In the genomic region with DNA sequence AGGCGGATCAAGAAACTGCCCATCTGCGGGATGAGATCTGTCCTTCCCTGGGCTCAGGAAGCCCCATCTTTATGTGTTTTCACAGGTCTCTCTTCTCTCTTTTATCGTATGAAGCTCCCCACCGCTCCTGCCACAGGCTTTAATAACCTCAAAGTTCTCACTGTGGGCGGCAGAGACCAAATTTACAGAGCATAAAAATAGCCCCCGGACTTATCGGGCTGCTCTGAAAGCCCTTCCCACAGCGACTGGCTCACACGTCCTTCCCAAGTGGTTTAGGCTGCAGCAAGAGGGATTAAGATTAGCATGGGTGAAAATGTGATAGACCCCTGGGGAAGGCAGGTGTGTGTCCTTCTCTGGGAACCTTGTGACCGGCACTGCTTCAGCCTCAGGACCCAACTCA, we compare ENCODE assay signal across 23 cellular contexts. TPM values are rescaled to one million over a fixed set of nuclear protein-coding genes. Genes with fewer than 3 reads are reported as not detected.
A peak's percentile ranks its signal among the peaks of the same experiment; 100 is the strongest.
DNase-seq lines count a peak whose midpoint lies in the region; ATAC-seq, FAIRE-seq and TF ChIP-seq lines count a peak whose summit lies in the region.
"Had no signal": no experiment of that assay in that cellular context is flagged by ENCODE, and none has a peak within 500 bp of the region (broad histone marks: within the 10 kb centered on the region; RNA-seq: fewer than 3 reads in every experiment).

No MANE protein-coding gene starts in this region.

- no peaks in the 10 kb centered on the region for H3K9me3 ChIP-seq in BLaER1 treated with 17β-estradiol and CSF1 and Interleukin-3, amounts not matched to agents 10 nM and 100 nM (replicated peaks in 1 of 11)
- H3K9me3 ChIP-seq in K562 (replicated peaks; ENCODE audit: control insufficient read depth, insufficient read depth, low read depth, low read length) (no peaks in the 10 kb centered on the region), right atrium auricular region (no peaks in the 10 kb centered on the region), PC-9 (ENCODE audit: insufficient read depth, low read depth) (no peaks in the 10 kb centered on the region)
- H3K9me3 ChIP-seq: A549, Caco-2 had no signal

- peak overlapping the region; percentile 0 to 70 (median 54); a peak in 16 of 22 replicates for H3K9ac ChIP-seq in BLaER1 treated with 17β-estradiol and CSF1 and Interleukin-3, amounts not matched to agents 10 nM and 100 nM
- H3K9ac ChIP-seq in K562 (ENCODE audit: insufficient read depth in 1 of 2, low read depth in 2 of 2, low read length in 2 of 2) = peak overlapping the region; percentile 12 to 14; a peak in 3 of 4 replicates
- H3K9ac ChIP-seq: KMS-11 had no signal

- WGBS in K562 (ENCODE audit: insufficient coverage, low coverage, missing lambda C conversion rate) = 43% methylated on average over 10 of the region's 10 CpGs

- peak overlapping the region; percentile 77 to 97 (median 92) for H3K4me2 ChIP-seq in BLaER1 treated with 17β-estradiol and CSF1 and Interleukin-3, amounts not matched to agents 10 nM and 100 nM
- H3K4me2 ChIP-seq in K562 (ENCODE audit: insufficient read depth, low read length) (peak overlapping the region; percentile 10; the same call in 1 of the 2 replicates), PC-9 (no peak overlapping the region)
- H3K4me2 ChIP-seq: A549, KMS-11 had no signal

- H3F3A ChIP-seq in PC-9 (ENCODE audit: insufficient read depth, low read depth) = no peaks in the 10 kb centered on the region

- no peak for TF ChIP-seq RAD21 in K562 (CRISPR knock-in tag; conservative IDR thresholded peaks at IDR 0.05 in 1 of 2, IDR thresholded peaks at IDR 0.05 in 1 of 2)

- ATAC-seq in K562 = no peak; the same call in 2 of the 3 replicates
- ATAC-seq in HG02973 (IDR thresholded peaks at IDR 0.05; ENCODE audit: unreplicated experiment) = no peak
- ATAC-seq: A549; activated CD4-positive, CD25-positive, alpha-beta regulatory T cell treated with anti-CD3 and anti-CD28 coated beads, Interleukin-2, amount 50 U/mL, for 24 hours; activated CD8-positive, alpha-beta T cell treated with anti-CD3 and anti-CD28 coated beads for 36 hours; left colon had no signal

- H3K27ac ChIP-seq in BLaER1 treated with 17β-estradiol and CSF1 and Interleukin-3, amounts not matched to agents 10 nM and 100 nM = peak overlapping the region in 9 of 11 experiments; percentile 23 to 99 (median 93); a peak in 17 of 22 replicates
- peak overlapping the region; percentile 28; the same call in 1 of the 2 replicates for H3K27ac ChIP-seq in HL-60 (replicated peaks)
- H3K27ac ChIP-seq in K562 (ENCODE audit: extremely low read depth, low read depth, low read length) = no peak overlapping the region
- peak overlapping the region; percentile 80 to 94 for H3K27ac ChIP-seq in right atrium auricular region
- H3K27ac ChIP-seq in PC-9 = no peak overlapping the region
- H3K27ac ChIP-seq: A549, KMS-11, skin epidermis had no signal

- H3K27me3 ChIP-seq in BLaER1 treated with 17β-estradiol and CSF1 and Interleukin-3, amounts not matched to agents 10 nM and 100 nM = no peaks in the 10 kb centered on the region
- no peaks in the 10 kb centered on the region for H3K27me3 ChIP-seq in HL-60 (ENCODE audit: insufficient read depth, poor library complexity, severe bottlenecking)
- no peaks in the 10 kb centered on the region for H3K27me3 ChIP-seq in K562 (ENCODE audit: control insufficient read depth in 2 of 2, insufficient read depth in 2 of 2, low read length in 2 of 2)
- H3K27me3 ChIP-seq in right atrium auricular region = no peaks in the 10 kb centered on the region
- H3K27me3 ChIP-seq in PC-9 (ENCODE audit: insufficient read depth, low read depth) = peaks cover 36% of the 10 kb centered on the region

- no peaks in the 10 kb centered on the region for H3K9me2 ChIP-seq in PC-9 (ENCODE audit: insufficient read depth)

- peak overlapping the region in 2 of 10 experiments; percentile 4 to 10; a peak in 3 of 20 replicates for H3K4me3 ChIP-seq in BLaER1 treated with 17β-estradiol and CSF1 and Interleukin-3, amounts not matched to agents 10 nM and 100 nM
- no peak overlapping the region for H3K4me3 ChIP-seq in HL-60 (replicated peaks; ENCODE audit: insufficient read depth, low read length)
- no peak overlapping the region for H3K4me3 ChIP-seq in K562
- no peak overlapping the region for H3K4me3 ChIP-seq in right atrium auricular region
- H3K4me3 ChIP-seq in PC-9 = no peak overlapping the region
- H3K4me3 ChIP-seq: A549, skin epidermis had no signal

- peak; percentile 35 for FAIRE-seq in K562 (lab: Jason Lieb, UNC)
- FAIRE-seq: A549 had no signal

- no peaks in the 10 kb centered on the region for H4K20me1 ChIP-seq in BLaER1 treated with 17β-estradiol and CSF1 and Interleukin-3, amounts not matched to agents 10 nM and 100 nM
- H4K20me1 ChIP-seq in K562 (replicated peaks; ENCODE audit: control insufficient read depth, insufficient read depth, low read length) (no peaks in the 10 kb centered on the region), PC-9 (ENCODE audit: insufficient read depth) (no peaks in the 10 kb centered on the region)

- POLR2A ChIA-PET in K562 (lab: Yijun Ruan, JAX) (interaction anchor here (3.1 kb wide), 1 partner anchor 9 kb away, joined by 14 read pairs; no protein-coding TSS in a partner anchor), PC-9 (lab: Charles Lee; ENCODE audit: unreplicated experiment) (no interaction called here)

- in situ Hi-C loops in K562 (cut with MboI) = no loop called here

- peaks cover 89 to 100% (median 96%) of the 10 kb centered on the region in 10 experiments for H3K4me1 ChIP-seq in BLaER1 treated with 17β-estradiol and CSF1 and Interleukin-3, amounts not matched to agents 10 nM and 100 nM
- H3K4me1 ChIP-seq in K562 (replicated peaks in 1 of 2; ENCODE audit: control insufficient read depth in 2 of 2, insufficient read depth in 2 of 2, low read length in 2 of 2) (peaks cover 26 to 44% of the 10 kb centered on the region in 2 experiments; a peak in 4 of 5 replicates), right atrium auricular region (peaks cover 0 to 54% of the 10 kb centered on the region in 2 donors), PC-9 (replicated peaks; ENCODE audit: insufficient read depth) (no peaks in the 10 kb centered on the region)

- DNase-seq in HL-60 (ENCODE audit: low read depth in 1 of 2, low spot score in 1 of 2) = no peak
- peak in 1 of 4 experiments; percentile 40 for DNase-seq in K562 (ENCODE audit: extremely low read depth in 1 of 4, low spot score in 3 of 4)
- no peak for DNase-seq in right atrium auricular region (ENCODE audit: low spot score)
- no peak for DNase-seq in GF-D8 (lab: John Stamatoyannopoulos, UW)
- DNase-seq in T-helper 2 cell = no peak
- DNase-seq in PC-9 = no peak
- DNase-seq: activated CD8-positive, alpha-beta T cell treated with anti-CD3 and anti-CD28 coated beads for 36 hours; activated naive CD8-positive, alpha-beta T cell treated with anti-CD3 and anti-CD28 coated beads, Interleukin-2, amount 10 ng/mL, durations not matched to agents 7 days and 5 days; Caco-2; head of caudate nucleus; left colon; mesendoderm; NCI-H1694 treated with DMSO at 0.1 percent for 48 hours; NCI-H2171; occipital lobe; T1000 had no signal

- H2AFZ ChIP-seq in K562 (ENCODE audit: low read depth, low read length) = no peak overlapping the region
- no peak overlapping the region for H2AFZ ChIP-seq in PC-9

- TF ChIP-seq POLR2A in K562 (conservative IDR thresholded peaks at IDR 0.05) = no peak

- BruUV-seq in K562 (replicated peaks; lab: Mats Ljungman, UMichigan) (no TSS peak), PC-9 (replicated peaks; lab: Mats Ljungman, UMichigan) (no TSS peak)

- no peak for TF ChIP-seq EP300 in K562 (IDR thresholded peaks at IDR 0.05; ENCODE audit: low read length)

- CTCF ChIA-PET in K562 (lab: Yijun Ruan, JAX; ENCODE audit: low intra/inter-chr PET ratio) = no interaction called here
- CTCF ChIA-PET in PC-9 (lab: Charles Lee) = no interaction called here

- no peaks in the 10 kb centered on the region for H3K9me1 ChIP-seq in K562 (ENCODE audit: control insufficient read depth, insufficient read depth, low read length)

- H3K79me2 ChIP-seq in K562 (ENCODE audit: control insufficient read depth, insufficient read depth, low read length) (no peaks in the 10 kb centered on the region), PC-9 (ENCODE audit: low read depth) (no peaks in the 10 kb centered on the region)

- TF ChIP-seq CTCF in HL-60 (IDR thresholded peaks at IDR 0.05; ENCODE audit: insufficient read depth, low read length) (no peak), K562 (IDR thresholded peaks at IDR 0.05 in 2 of 3, conservative IDR thresholded peaks at IDR 0.05 in 1 of 3; ENCODE audit: insufficient read depth in 2 of 3, low read depth in 1 of 3, low read length in 3 of 3) (no peak), right atrium auricular region (IDR thresholded peaks at IDR 0.05) (no peak), PC-9 (conservative IDR thresholded peaks at IDR 0.05) (no peak)

- intact Hi-C loops in K562 (cut with micrococcal nuclease) (no loop called here), PC-9 (cut with micrococcal nuclease; ENCODE audit: unreplicated experiment) (no loop called here)

- H3K36me3 ChIP-seq in BLaER1 treated with 17β-estradiol and CSF1 and Interleukin-3, amounts not matched to agents 10 nM and 100 nM = peaks cover 0 to 20% (median 8%) of the 10 kb centered on the region in 11 experiments; a peak in 10 of 22 replicates
- H3K36me3 ChIP-seq in K562 (ENCODE audit: control insufficient read depth, insufficient read depth, low read length) = peaks cover 10% of the 10 kb centered on the region; the same call in 2 of the 3 replicates
- H3K36me3 ChIP-seq in right atrium auricular region = no peaks in the 10 kb centered on the region
- no peaks in the 10 kb centered on the region for H3K36me3 ChIP-seq in PC-9 (ENCODE audit: low read depth)

RNA-seq across cellular contexts. Expression of a gene that starts 47.8 kb away (rescaled TPM):
- total RNA-seq in K562 (2011; cell fraction: chromatin; rRNA removed; ENCODE audit: low replicate concordance) = 16.2 and 42.2 TPM in 2 replicates
- total RNA-seq in K562 (2011; cell fraction: nucleolus; rRNA removed) = 30.9 and 35.9 TPM in 2 replicates
- total RNA-seq in K562 (2011; cell fraction: nucleoplasm; rRNA removed) = 12.6 and 19.2 TPM in 2 replicates
- 25.2 and 30.4 TPM in 2 replicates for total RNA-seq in K562 (2014; rRNA removed)
- 11.5 and 13.4 TPM in 2 replicates for total RNA-seq in K562 (2014; rRNA removed; fragmentation: Illumina TruSeq; extraction: Trizol)
- 11.6 and 12.6 TPM in 2 replicates for total RNA-seq in K562 (2015; rRNA removed; fragmentation: Illumina TruSeq; extraction: Trizol)
- total RNA-seq in K562 (2021) = 28.9 and 31.6 TPM in 2 replicates
- 21.7 and 25.3 TPM in 2 replicates for polyA plus RNA-seq in K562 (2011; rRNA removed)
- polyA plus RNA-seq in K562 (2011; cell fraction: cytosol; rRNA removed) = 27.4 and 44.2 TPM in 2 replicates
- polyA plus RNA-seq in K562 (2011; cell fraction: nucleus; rRNA removed) = 24.7 and 34.1 TPM in 2 replicates
- 14.6 and 21.7 TPM in 2 replicates for polyA plus RNA-seq in K562 (2012)
- 17.8 and 20.7 TPM in 2 replicates for polyA plus RNA-seq in K562 (2014; fragmentation: Illumina TruSeq; extraction: Trizol)
- 1 to 10 TPM in 1 of 2 experiments, under 1 TPM in 1; 0.96 to 2.0 TPM for polyA plus RNA-seq in K562 (2014; fragmentation: Nextera tagmentation; extraction: Ambion mirVana)
- polyA plus RNA-seq in K562 (2014; rRNA removed) = 31.8 and 32.9 TPM in 2 replicates
- 9.3 and 10.6 TPM in 2 replicates for polyA minus RNA-seq in K562 (2011; rRNA and poly(A)+ RNA removed)
- polyA minus RNA-seq in K562 (2011; cell fraction: cytosol; rRNA and poly(A)+ RNA removed) = 7.7 and 8.3 TPM in 2 replicates
- 18.8 and 20.2 TPM in 2 replicates for polyA minus RNA-seq in K562 (2011; cell fraction: nucleus; rRNA and poly(A)+ RNA removed)
- 10 to 100 TPM; 31.2 to 36.2 TPM for total RNA-seq in right atrium auricular region
- total RNA-seq in PC-9 (2021) = not detected in 2 replicates
- total RNA-seq: myocyte had no signal

Comparison
In these comparisons a context has a peak if more than half of its experiments do, and no peak if none do; other contexts are left out.
1. H3K27ac ChIP-seq: peak in BLaER1 treated with 17β-estradiol and CSF1 and Interleukin-3, amounts not matched to agents 10 nM and 100 nM (9 of 11), HL-60 (single experiment) and right atrium auricular region (2 of 2); none in K562 (single experiment) and PC-9 (single experiment).
2. RNA of a gene that starts 47.8 kb away (total RNA-seq): 31.2 to 36.2 TPM in right atrium auricular region and 11.5 to 42.2 TPM in K562; not detected in PC-9; every median in the first group is over 10 times any median in the second.